11 cellular contexts compared by ENCODE assay signal in genomic region chr5:6905423-6905822, GRCh38.
"Had no signal": no experiment of that assay in that cellular context is flagged by ENCODE, and none has a peak within 500 bp of the region (broad histone marks: within the 10 kb centered on the region; RNA-seq: fewer than 3 reads in every experiment).

No MANE protein-coding gene starts in this region.

- ATAC-seq: T-cell had no signal

- DNase-seq: activated CD4-positive, alpha-beta T cell treated with anti-CD3 and anti-CD28 coated beads for 48 hours; activated naive CD4-positive, alpha-beta T cell treated with anti-CD3 and anti-CD28 coated beads for 36 hours; central memory CD4-positive, alpha-beta T cell; cortex of kidney; effector CD8-positive, alpha-beta T cell; mammary epithelial cell; T-cell; transverse colon; WERI-Rb-1 had no signal

- H3K27me3 ChIP-seq: transverse colon had no signal

- H3K9me3 ChIP-seq: transverse colon had no signal

- H3K36me3 ChIP-seq: transverse colon, WERI-Rb-1 had no signal

- H3K4me1 Mint-ChIP-seq: T-cell had no signal

- H3K4me3 ChIP-seq: skin epidermis, transverse colon had no signal

- H3K4me1 ChIP-seq: transverse colon had no signal

- H3K36me3 Mint-ChIP-seq: T-cell had no signal

- H3K27ac Mint-ChIP-seq: activated naive CD4-positive, alpha-beta T cell treated with anti-CD3 and anti-CD28 coated beads for 36 hours; T-cell had no signal

- H3K4me3 Mint-ChIP-seq: activated naive CD4-positive, alpha-beta T cell treated with anti-CD3 and anti-CD28 coated beads for 36 hours; neural crest cell; T-cell had no signal

- H3K27ac ChIP-seq: skin epidermis, transverse colon, WERI-Rb-1 had no signal

- H3K9me3 Mint-ChIP-seq: activated naive CD4-positive, alpha-beta T cell treated with anti-CD3 and anti-CD28 coated beads for 36 hours; T-cell had no signal
